18 cellular contexts compared by ENCODE assay signal in the genomic region with DNA sequence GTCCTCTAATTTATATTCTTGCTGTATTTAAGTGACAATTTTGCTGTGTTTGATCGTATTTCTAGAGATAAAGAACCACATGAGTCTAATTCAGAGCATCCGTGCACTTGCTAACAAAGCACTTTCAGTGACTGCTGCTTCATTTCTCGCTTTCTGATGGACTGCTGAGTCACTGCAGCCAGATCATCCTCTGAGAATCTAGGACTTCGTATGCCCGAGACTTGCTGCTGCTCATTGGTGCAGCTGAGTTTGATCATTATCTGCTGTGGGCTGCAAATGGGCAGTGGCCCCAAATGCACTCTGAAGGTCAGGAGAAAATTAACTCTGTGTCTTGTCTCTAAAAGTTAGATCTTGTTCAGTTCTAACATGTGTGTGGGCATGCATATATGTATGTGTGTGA.
DNase-seq lines count a peak whose midpoint lies in the region; ATAC-seq and TF ChIP-seq lines count a peak whose summit lies in the region.
"Had no signal": no experiment of that assay in that cellular context is flagged by ENCODE, and none has a peak within 500 bp of the region (broad histone marks: within the 10 kb centered on the region; RNA-seq: fewer than 3 reads in every experiment).

No MANE protein-coding gene starts in this region.

- DNase-seq in GM04503 (ENCODE audit: low read depth) (peak; percentile 16), NB4 (ENCODE audit: low read depth) (peak; percentile 37), endodermal cell (no peak), renal cortical epithelial cell (ENCODE audit: low read depth) (peak; percentile 1), cerebellar nuclear complex (lab: John Stamatoyannopoulos, UW) (no peak), NCI-H2107 (lab: John Stamatoyannopoulos, UW) (no peak)
- no peak for DNase-seq in stimulated activated CD4-positive, alpha-beta T cell treated with anti-CD3 and anti-CD28 coated beads, Interleukin-1b, Interleukin-23, amount 100 ng/mL, for 48 hours
- DNase-seq: CD4-positive, alpha-beta T cell; hippocampal formation; KBM-7; NCI-H187 treated with DMSO at 0.1 percent for 48 hours; sigmoid colon; stimulated activated naive CD8-positive, alpha-beta T cell treated with anti-CD3 and anti-CD28 coated beads, Interleukin-15, amount 100 ng/mL, for 72 hours had no signal

- H3K4me1 ChIP-seq in endodermal cell (ENCODE audit: control insufficient read depth, insufficient read depth, low read length) = no peaks in the 10 kb centered on the region
- H3K4me1 ChIP-seq: sigmoid colon had no signal

- WGBS in endodermal cell (ENCODE audit: insufficient coverage in 1 of 2, insufficient read length in 1 of 2), 2 experiments = 64 to 76% methylated on average over 3 to 5 of the region's 5 CpGs

- no peaks in the 10 kb centered on the region for H3K36me3 ChIP-seq in endodermal cell (ENCODE audit: control insufficient read depth, insufficient read depth, low read length)
- H3K36me3 ChIP-seq: sigmoid colon had no signal

- no peaks in the 10 kb centered on the region for H3K27me3 ChIP-seq in endodermal cell (ENCODE audit: control insufficient read depth, insufficient read depth, low read length, poor library complexity, severe bottlenecking)
- H3K27me3 ChIP-seq: sigmoid colon had no signal

- no peaks in the 10 kb centered on the region for H3K9me3 Mint-ChIP-seq in endodermal cell
- H3K9me3 Mint-ChIP-seq: CD4-positive, alpha-beta T cell; neural crest cell had no signal

- no peak overlapping the region for H3K27ac ChIP-seq in endodermal cell (ENCODE audit: low read depth, low read length)
- H3K27ac ChIP-seq: sigmoid colon, VCaP had no signal

- no peak overlapping the region for H3K4me3 Mint-ChIP-seq in endodermal cell
- H3K4me3 Mint-ChIP-seq: CD4-positive, alpha-beta T cell; central memory CD8-positive, alpha-beta T cell; neural crest cell; stimulated activated naive CD8-positive, alpha-beta T cell treated with anti-CD3 and anti-CD28 coated beads, Interleukin-15, amount 100 ng/mL, for 72 hours had no signal

- H3K27me3 Mint-ChIP-seq in endodermal cell (ENCODE audit: insufficient read depth) = no peaks in the 10 kb centered on the region
- H3K27me3 Mint-ChIP-seq: central memory CD8-positive, alpha-beta T cell; stimulated activated naive CD8-positive, alpha-beta T cell treated with anti-CD3 and anti-CD28 coated beads, Interleukin-15, amount 100 ng/mL, for 72 hours had no signal

- H3K27ac Mint-ChIP-seq in endodermal cell = peak overlapping the region; percentile 26
- H3K27ac Mint-ChIP-seq: activated naive CD4-positive, alpha-beta T cell treated with anti-CD3 and anti-CD28 coated beads, Interleukin-2, amount 50 U/mL, for 72 hours; CD4-positive, alpha-beta T cell; stimulated activated naive CD8-positive, alpha-beta T cell treated with anti-CD3 and anti-CD28 coated beads, Interleukin-15, amount 100 ng/mL, for 72 hours had no signal

- H3K9ac ChIP-seq in endodermal cell (ENCODE audit: extremely low read depth, low read length, poor library complexity, severe bottlenecking) = no peak overlapping the region

- no peaks in the 10 kb centered on the region for H3K36me3 Mint-ChIP-seq in endodermal cell (ENCODE audit: low read depth)
- H3K36me3 Mint-ChIP-seq: activated naive CD4-positive, alpha-beta T cell treated with anti-CD3 and anti-CD28 coated beads, Interleukin-2, amount 50 U/mL, for 72 hours had no signal

- peaks cover 2% of the 10 kb centered on the region for H3K4me1 Mint-ChIP-seq in endodermal cell
- H3K4me1 Mint-ChIP-seq: central memory CD8-positive, alpha-beta T cell; stimulated activated naive CD8-positive, alpha-beta T cell treated with anti-CD3 and anti-CD28 coated beads, Interleukin-15, amount 100 ng/mL, for 72 hours had no signal

- H3K9me3 ChIP-seq in endodermal cell (ENCODE audit: control insufficient read depth, low read length) = peaks cover 24% of the 10 kb centered on the region
- H3K9me3 ChIP-seq: sigmoid colon had no signal

- TF ChIP-seq POLR2A in NB4 (IDR thresholded peaks at IDR 0.05; ENCODE audit: extremely low read depth, insufficient read length) = no peak

- H3K4me3 ChIP-seq in NB4 (ENCODE audit: low read depth, low read length) (no peak overlapping the region), endodermal cell (ENCODE audit: low read length) (no peak overlapping the region)
- H3K4me3 ChIP-seq: sigmoid colon had no signal

- TF ChIP-seq CTCF in NB4 (IDR thresholded peaks at IDR 0.05; ENCODE audit: low read depth, low read length) = no peak
- TF ChIP-seq CTCF in endodermal cell (conservative IDR thresholded peaks at IDR 0.05) = no peak

- no peak for ATAC-seq in GM19395 (IDR thresholded peaks at IDR 0.05; ENCODE audit: unreplicated experiment)
- ATAC-seq: activated naive CD4-positive, alpha-beta T cell treated with anti-CD3 and anti-CD28 coated beads, Interleukin-2, amount 50 U/mL, for 72 hours; stimulated activated naive CD8-positive, alpha-beta T cell treated with anti-CD3 and anti-CD28 coated beads, Interleukin-15, amount 100 ng/mL, for 72 hours had no signal

Comparison
In these comparisons a context has a peak if more than half of its experiments do, and no peak if none do; other contexts are left out.
1. DNase-seq: peak in GM04503 (single experiment), NB4 (single experiment) and renal cortical epithelial cell (single experiment); none in endodermal cell (single experiment), cerebellar nuclear complex (0 of 2), stimulated activated CD4-positive, alpha-beta T cell treated with anti-CD3 and anti-CD28 coated beads, Interleukin-1b, Interleukin-23, amount 100 ng/mL, for 48 hours (single experiment) and NCI-H2107 (single experiment).